Comparison of ENCODE assay signal across 15 cellular contexts in the genomic region with DNA sequence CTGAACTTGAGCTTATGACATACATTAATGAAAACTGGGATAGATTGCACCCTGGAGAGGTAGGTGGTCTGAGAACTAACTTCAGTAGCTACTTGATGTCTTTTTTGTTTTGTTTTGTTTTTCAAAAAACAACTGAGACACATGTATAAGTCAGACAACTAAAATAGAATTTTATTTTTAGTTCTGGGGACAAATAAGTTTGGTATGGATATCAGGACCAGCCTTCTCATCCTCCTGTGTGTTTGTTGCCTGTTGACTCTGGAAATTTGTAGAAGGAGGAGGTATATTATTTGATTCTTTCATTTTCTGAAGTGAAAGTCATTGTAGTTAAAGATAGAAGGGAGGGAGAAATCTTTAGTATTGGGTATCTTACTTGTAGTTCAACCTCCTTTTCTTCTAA. TPM values are rescaled to one million over a fixed set of nuclear protein-coding genes. Genes with fewer than 3 reads are reported as not detected.
DNase-seq lines count a peak whose midpoint lies in the region; ATAC-seq, FAIRE-seq and TF ChIP-seq lines count a peak whose summit lies in the region.
"Had no signal": no experiment of that assay in that cellular context is flagged by ENCODE, and none has a peak within 500 bp of the region (broad histone marks: within the 10 kb centered on the region; RNA-seq: fewer than 3 reads in every experiment).

No MANE protein-coding gene starts in this region.

- no peaks in the 10 kb centered on the region for H3K27me3 Mint-ChIP-seq in T-helper 2 cell treated with Interferon-gamma antibody and Interleukin-4, amounts not matched to agents 5 μg/mL and 100 μg/mL, for 36 hours (ENCODE audit: low read depth)
- H3K27me3 Mint-ChIP-seq in chondrocyte (ENCODE audit: low read depth) = no peaks in the 10 kb centered on the region
- H3K27me3 Mint-ChIP-seq in nephron progenitor cell (ENCODE audit: low read depth, poor library complexity) = no peaks in the 10 kb centered on the region
- H3K27me3 Mint-ChIP-seq: CD4-positive, CD25-positive, alpha-beta regulatory T cell had no signal

- H3K9me3 Mint-ChIP-seq in T-helper 2 cell treated with Interferon-gamma antibody and Interleukin-4, amounts not matched to agents 5 μg/mL and 100 μg/mL, for 36 hours = no peaks in the 10 kb centered on the region
- no peaks in the 10 kb centered on the region for H3K9me3 Mint-ChIP-seq in chondrocyte (ENCODE audit: low read depth)
- H3K9me3 Mint-ChIP-seq in nephron progenitor cell = no peaks in the 10 kb centered on the region
- H3K9me3 Mint-ChIP-seq: CD4-positive, CD25-positive, alpha-beta regulatory T cell had no signal

- ATAC-seq in GM18511 (IDR thresholded peaks at IDR 0.05; ENCODE audit: unreplicated experiment) = no peak
- no peak for ATAC-seq in GM21528 (IDR thresholded peaks at IDR 0.05; ENCODE audit: low FRiP score, unreplicated experiment)
- ATAC-seq: HCT116 had no signal

- peaks cover 16% of the 10 kb centered on the region for H3K4me1 Mint-ChIP-seq in T-helper 2 cell treated with Interferon-gamma antibody and Interleukin-4, amounts not matched to agents 5 μg/mL and 100 μg/mL, for 36 hours (ENCODE audit: low read depth)
- H3K4me1 Mint-ChIP-seq in chondrocyte (ENCODE audit: low read depth) (no peaks in the 10 kb centered on the region), nephron progenitor cell (no peaks in the 10 kb centered on the region)

- no peak for DNase-seq in T-helper 2 cell treated with Interferon-gamma antibody and Interleukin-4, amounts not matched to agents 5 μg/mL and 100 μg/mL, for 36 hours (ENCODE audit: low spot score)
- DNase-seq in T-helper 2 cell = no peak
- DNase-seq in chondrocyte (ENCODE audit: low spot score) = no peak
- DNase-seq in nephron progenitor cell = no peak
- no peak for DNase-seq in activated CD4-positive, alpha-beta T cell treated with anti-CD3 and anti-CD28 coated beads for 4 hours
- DNase-seq: 8988T; CD4-positive, CD25-positive, alpha-beta regulatory T cell; DMS79; IMR-90 had no signal

- H3K27ac Mint-ChIP-seq in T-helper 2 cell treated with Interferon-gamma antibody and Interleukin-4, amounts not matched to agents 5 μg/mL and 100 μg/mL, for 36 hours = peak overlapping the region; percentile 43
- H3K27ac Mint-ChIP-seq in chondrocyte (ENCODE audit: unreplicated experiment) = peak overlapping the region; percentile 11
- H3K27ac Mint-ChIP-seq in nephron progenitor cell = peak overlapping the region; percentile 62

- peaks cover 53% of the 10 kb centered on the region for H3K36me3 Mint-ChIP-seq in T-helper 2 cell treated with Interferon-gamma antibody and Interleukin-4, amounts not matched to agents 5 μg/mL and 100 μg/mL, for 36 hours (ENCODE audit: low read depth)
- H3K36me3 Mint-ChIP-seq in chondrocyte (ENCODE audit: low read depth) = peaks cover 12% of the 10 kb centered on the region
- H3K36me3 Mint-ChIP-seq in nephron progenitor cell (ENCODE audit: low read depth) = peaks cover 68% of the 10 kb centered on the region

- no peak for TF ChIP-seq CTCF in chondrocyte (IDR thresholded peaks at IDR 0.05)
- no peak for TF ChIP-seq CTCF in nephron progenitor cell (IDR thresholded peaks at IDR 0.05)

- H3K4me3 Mint-ChIP-seq in T-helper 2 cell treated with Interferon-gamma antibody and Interleukin-4, amounts not matched to agents 5 μg/mL and 100 μg/mL, for 36 hours = no peak overlapping the region
- H3K4me3 Mint-ChIP-seq in chondrocyte (ENCODE audit: unreplicated experiment) = no peak overlapping the region
- H3K4me3 Mint-ChIP-seq in nephron progenitor cell = no peak overlapping the region
- H3K4me3 Mint-ChIP-seq: CD4-positive, CD25-positive, alpha-beta regulatory T cell had no signal

- FAIRE-seq in G401.6 (lab: Jason Lieb, UNC) = peak; percentile 8
- FAIRE-seq: GM12891, GM19239 had no signal

RNA-seq across cellular contexts. Expression of a gene that starts 41.5 kb away (rescaled TPM):
- 17.7 to 22.4 TPM (median 20.0 TPM) in 3 replicates for total RNA-seq in chondrocyte

RNA-seq across cellular contexts. Expression of a gene that starts 59.6 kb away (rescaled TPM):
- 23.5 to 34.6 TPM (median 33.6 TPM) in 3 replicates for total RNA-seq in chondrocyte

RNA-seq across cellular contexts. Expression of a gene that starts 59.9 kb away (rescaled TPM):
- 2.9 to 5.7 TPM (median 3.6 TPM) in 3 replicates for total RNA-seq in chondrocyte

Comparison
In these comparisons a context has a peak if more than half of its experiments do, and no peak if none do; other contexts are left out.
1. H3K27ac Mint-ChIP-seq: peak in every context shown above with its lines; median percentile 62 in nephron progenitor cell; 43 in T-helper 2 cell treated with Interferon-gamma antibody and Interleukin-4, amounts not matched to agents 5 μg/mL and 100 μg/mL, for 36 hours; 11 in chondrocyte.